In the genomic region with DNA sequence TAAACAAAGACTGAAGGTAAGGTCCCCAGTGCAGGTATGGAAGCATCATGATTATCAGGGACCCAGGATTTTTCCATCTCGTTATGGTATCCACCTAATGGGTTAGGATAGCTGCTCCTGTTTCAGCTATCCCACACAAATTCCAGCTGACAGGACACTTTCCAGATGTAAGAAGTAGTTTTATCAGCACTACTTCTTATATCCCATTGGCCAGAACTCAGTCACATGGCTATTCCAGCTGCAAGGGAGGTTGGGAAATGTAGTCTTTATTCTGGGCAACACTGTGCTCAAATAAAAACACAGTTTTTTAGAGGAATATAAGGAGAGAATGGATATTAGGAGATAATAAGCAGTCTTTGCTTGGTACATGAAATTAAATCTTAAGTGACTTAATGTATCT, we compare ENCODE assay signal across 22 cellular contexts.
"Had no signal": no experiment of that assay in that cellular context is flagged by ENCODE, and none has a peak within 500 bp of the region (broad histone marks: within the 10 kb centered on the region; RNA-seq: fewer than 3 reads in every experiment).

No MANE protein-coding gene starts in this region.

- H3K4me1 ChIP-seq: colonic mucosa, sigmoid colon, upper lobe of right lung had no signal

- FAIRE-seq: kidney had no signal

- H3K4me3 ChIP-seq: colonic mucosa, sigmoid colon, thoracic aorta, upper lobe of right lung had no signal

- H3K27me3 ChIP-seq: colonic mucosa, sigmoid colon, upper lobe of right lung had no signal

- H3K27ac Mint-ChIP-seq: activated CD4-positive, alpha-beta T cell treated with anti-CD3 and anti-CD28 coated beads, Interleukin-2, amount 10 ng/mL, durations not matched to agents 24 days and 14 days; activated CD8-positive, alpha-beta T cell treated with anti-CD3 and anti-CD28 coated beads for 36 hours; activated naive CD4-positive, alpha-beta T cell treated with anti-CD3 and anti-CD28 coated beads, Interleukin-2, amount 10 ng/mL, durations not matched to agents 7 days and 5 days; activated naive CD8-positive, alpha-beta T cell treated with anti-CD3 and anti-CD28 coated beads, Interleukin-2, amount 50 U/mL, for 24 hours; activated T-cell treated with anti-CD3 and anti-CD28 coated beads, Interleukin-2, amount 50 U/mL, for 24 hours; activated T-helper 2 cell treated with anti-CD3 and anti-CD28 coated beads, Interferon-gamma antibody, Interleukin-2, Interleukin-4, amounts not matched to agents 10 μg/mL and 5 μg/mL and 100 μg/mL, durations not matched to agents 14 hours and 24 hours and 36 hours; endodermal cell; nephron progenitor cell; stimulated activated memory B cell treated with anti-CD40 and anti-IgM and Interleukin-4, amounts not matched to agents 10 μg/mL and 1 μg/mL and 100 μg/mL, for 72 hours had no signal

- DNase-seq: activated CD4-positive, alpha-beta T cell treated with anti-CD3 and anti-CD28 coated beads, Interleukin-2, amount 10 ng/mL, durations not matched to agents 24 days and 14 days; activated CD4-positive, CD25-positive, alpha-beta regulatory T cell; activated CD8-positive, alpha-beta T cell treated with anti-CD3 and anti-CD28 coated beads for 36 hours; activated naive CD4-positive, alpha-beta T cell treated with anti-CD3 and anti-CD28 coated beads, Interleukin-2, amount 10 ng/mL, durations not matched to agents 7 days and 5 days; activated naive CD8-positive, alpha-beta T cell treated with anti-CD3 and anti-CD28 coated beads, Interleukin-2, amount 50 U/mL, for 24 hours; activated T-cell treated with anti-CD3 and anti-CD28 coated beads, Interleukin-2, amount 50 U/mL, for 24 hours; aorta; colonic mucosa; endodermal cell; foreskin melanocyte; kidney; nephron progenitor cell; nucleus accumbens; sigmoid colon; stimulated activated CD4-positive, alpha-beta T cell treated with anti-CD3 and anti-CD28 coated beads, Interleukin-4, amount 100 ng/mL, for 24 hours; T-helper 2 cell; upper lobe of right lung had no signal

- H3K36me3 ChIP-seq: colonic mucosa, sigmoid colon, thoracic aorta, upper lobe of right lung had no signal

- H3K4me1 Mint-ChIP-seq: activated CD4-positive, alpha-beta T cell treated with anti-CD3 and anti-CD28 coated beads, Interleukin-2, amount 10 ng/mL, durations not matched to agents 24 days and 14 days; activated naive CD4-positive, alpha-beta T cell treated with anti-CD3 and anti-CD28 coated beads, Interleukin-2, amount 10 ng/mL, durations not matched to agents 7 days and 5 days; activated naive CD8-positive, alpha-beta T cell treated with anti-CD3 and anti-CD28 coated beads, Interleukin-2, amount 50 U/mL, for 24 hours; central memory CD8-positive, alpha-beta T cell; endodermal cell; nephron progenitor cell; stimulated activated memory B cell treated with anti-CD40 and anti-IgM and Interleukin-4, amounts not matched to agents 10 μg/mL and 1 μg/mL and 100 μg/mL, for 72 hours had no signal

- H3K27me3 Mint-ChIP-seq: activated CD4-positive, alpha-beta T cell treated with anti-CD3 and anti-CD28 coated beads, Interleukin-2, amount 10 ng/mL, durations not matched to agents 24 days and 14 days; activated CD8-positive, alpha-beta T cell treated with anti-CD3 and anti-CD28 coated beads for 36 hours; activated naive CD4-positive, alpha-beta T cell treated with anti-CD3 and anti-CD28 coated beads, Interleukin-2, amount 10 ng/mL, durations not matched to agents 7 days and 5 days; activated naive CD8-positive, alpha-beta T cell treated with anti-CD3 and anti-CD28 coated beads, Interleukin-2, amount 50 U/mL, for 24 hours; stimulated activated memory B cell treated with anti-CD40 and anti-IgM and Interleukin-4, amounts not matched to agents 10 μg/mL and 1 μg/mL and 100 μg/mL, for 72 hours had no signal

- H3K27ac ChIP-seq: colonic mucosa, sigmoid colon, thoracic aorta, upper lobe of right lung had no signal

- H3K4me3 Mint-ChIP-seq: activated CD4-positive, alpha-beta T cell treated with anti-CD3 and anti-CD28 coated beads, Interleukin-2, amount 10 ng/mL, durations not matched to agents 24 days and 14 days; activated CD8-positive, alpha-beta T cell treated with anti-CD3 and anti-CD28 coated beads for 36 hours; activated naive CD4-positive, alpha-beta T cell treated with anti-CD3 and anti-CD28 coated beads, Interleukin-2, amount 10 ng/mL, durations not matched to agents 7 days and 5 days; activated naive CD8-positive, alpha-beta T cell treated with anti-CD3 and anti-CD28 coated beads, Interleukin-2, amount 50 U/mL, for 24 hours; activated T-cell treated with anti-CD3 and anti-CD28 coated beads, Interleukin-2, amount 50 U/mL, for 24 hours; central memory CD8-positive, alpha-beta T cell; endodermal cell; nephron progenitor cell; stimulated activated memory B cell treated with anti-CD40 and anti-IgM and Interleukin-4, amounts not matched to agents 10 μg/mL and 1 μg/mL and 100 μg/mL, for 72 hours had no signal

- H3K36me3 Mint-ChIP-seq: activated naive CD4-positive, alpha-beta T cell treated with anti-CD3 and anti-CD28 coated beads, Interleukin-2, amount 10 ng/mL, durations not matched to agents 7 days and 5 days; stimulated activated memory B cell treated with anti-CD40 and anti-IgM and Interleukin-4, amounts not matched to agents 10 μg/mL and 1 μg/mL and 100 μg/mL, for 72 hours had no signal

- H3K9me3 Mint-ChIP-seq: activated CD4-positive, alpha-beta T cell treated with anti-CD3 and anti-CD28 coated beads, Interleukin-2, amount 10 ng/mL, durations not matched to agents 24 days and 14 days; activated CD8-positive, alpha-beta T cell treated with anti-CD3 and anti-CD28 coated beads for 36 hours; activated naive CD4-positive, alpha-beta T cell treated with anti-CD3 and anti-CD28 coated beads, Interleukin-2, amount 10 ng/mL, durations not matched to agents 7 days and 5 days; activated naive CD8-positive, alpha-beta T cell treated with anti-CD3 and anti-CD28 coated beads, Interleukin-2, amount 50 U/mL, for 24 hours; activated T-cell treated with anti-CD3 and anti-CD28 coated beads, Interleukin-2, amount 50 U/mL, for 24 hours; activated T-helper 2 cell treated with anti-CD3 and anti-CD28 coated beads, Interferon-gamma antibody, Interleukin-2, Interleukin-4, amounts not matched to agents 10 μg/mL and 5 μg/mL and 100 μg/mL, durations not matched to agents 14 hours and 24 hours and 36 hours; central memory CD8-positive, alpha-beta T cell; stimulated activated memory B cell treated with anti-CD40 and anti-IgM and Interleukin-4, amounts not matched to agents 10 μg/mL and 1 μg/mL and 100 μg/mL, for 72 hours had no signal

- H3K9me3 ChIP-seq: colonic mucosa, sigmoid colon, thoracic aorta, upper lobe of right lung had no signal

- ATAC-seq: activated CD8-positive, alpha-beta T cell treated with anti-CD3 and anti-CD28 coated beads for 36 hours; activated naive CD8-positive, alpha-beta T cell treated with anti-CD3 and anti-CD28 coated beads, Interleukin-2, amount 50 U/mL, for 24 hours; left lobe of liver; stimulated activated memory B cell treated with anti-CD40 and anti-IgM and Interleukin-4, amounts not matched to agents 10 μg/mL and 1 μg/mL and 100 μg/mL, for 72 hours; upper lobe of right lung had no signal
